In the genomic region with DNA sequence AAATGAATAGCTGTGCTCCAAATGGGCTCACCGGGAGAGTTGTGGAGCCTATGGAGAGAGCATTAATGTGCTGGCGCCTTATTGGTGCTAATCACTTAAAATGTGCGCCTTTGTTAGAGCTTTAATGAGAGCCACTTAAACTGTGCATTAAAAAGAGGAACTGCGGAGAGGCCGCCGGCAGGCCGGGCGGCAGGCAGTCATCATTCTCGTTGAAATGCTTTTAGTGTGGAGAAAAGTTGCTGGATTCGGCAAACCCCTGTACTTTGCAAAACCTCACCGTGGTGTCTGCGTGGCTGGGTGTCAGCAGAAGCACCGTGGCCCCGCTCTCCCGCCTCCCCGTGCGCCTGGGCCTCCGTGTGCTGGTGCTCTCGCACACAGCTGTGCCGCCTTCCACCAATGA, we compare ENCODE assay signal across 1 cellular context.
TF ChIP-seq lines count a peak whose summit lies in the region.

No MANE protein-coding gene starts in this region.

TF ChIP-seq in GM23338, 12 proteins besides CTCF, POLR2A, EP300 and RAD21 (continued from another document):
- TF ChIP-seq ZNF114 (CRISPR knock-in tag; IDR thresholded peaks at IDR 0.05) = no peak
- no peak for TF ChIP-seq JUNB (IDR thresholded peaks at IDR 0.05; ENCODE audit: unreplicated experiment)
